Comparison of ENCODE assay signal across 11 cellular contexts in genomic region chr15:78374436-78375393, GRCh38. TPM values are rescaled to one million over a fixed set of nuclear protein-coding genes. Genes with fewer than 3 reads are reported as not detected.
A peak's percentile ranks its signal among the peaks of the same experiment; 100 is the strongest.
DNase-seq lines count a peak whose midpoint lies in the region; ATAC-seq and TF ChIP-seq lines count a peak whose summit lies in the region.
"Had no signal": no experiment of that assay in that cellular context is flagged by ENCODE, and none has a peak within 500 bp of the region (broad histone marks: within the 10 kb centered on the region; RNA-seq: fewer than 3 reads in every experiment).

No MANE protein-coding gene starts in this region.

- H3K4me1 Mint-ChIP-seq in activated CD8-positive, alpha-beta T cell treated with anti-CD3 and anti-CD28 coated beads for 36 hours (ENCODE audit: low read depth), result peaks cover 9% of the 10 kb centered on the region
- H3K4me1 Mint-ChIP-seq in nephron progenitor cell, result no peaks in the 10 kb centered on the region
- no peaks in the 10 kb centered on the region for H3K4me1 Mint-ChIP-seq in glutamatergic neuron (ENCODE audit: low read depth, unreplicated experiment)

- CTCF ChIA-PET in activated CD8-positive, alpha-beta T cell treated with anti-CD3 and anti-CD28 coated beads for 36 hours (lab: Charles Lee), result no interaction called here

- peak; percentile 84 for ATAC-seq in activated CD8-positive, alpha-beta T cell treated with anti-CD3 and anti-CD28 coated beads for 36 hours
- ATAC-seq in GM18511 (IDR thresholded peaks at IDR 0.05; ENCODE audit: unreplicated experiment), result no peak
- ATAC-seq: effector memory CD8-positive, alpha-beta T cell had no signal

- H3K27ac Mint-ChIP-seq in activated CD8-positive, alpha-beta T cell treated with anti-CD3 and anti-CD28 coated beads for 36 hours, result peak overlapping the region; percentile 40
- H3K27ac Mint-ChIP-seq in nephron progenitor cell (peak overlapping the region; percentile 25), glutamatergic neuron (ENCODE audit: unreplicated experiment) (no peak overlapping the region)
- H3K27ac Mint-ChIP-seq: effector memory CD8-positive, alpha-beta T cell had no signal

- DNase-seq in Daoy (ENCODE audit: low read depth), result peak; percentile 77
- DNase-seq in NCI-H2029 treated with DMSO at 0.1 percent for 48 hours (lab: John Stamatoyannopoulos, UW), result peak; percentile 19
- DNase-seq in activated CD8-positive, alpha-beta T cell treated with anti-CD3 and anti-CD28 coated beads for 36 hours, result peak; percentile 57
- DNase-seq in nephron progenitor cell, result no peak
- no peak for DNase-seq in NCI-H1417 treated with DMSO at 0.1 percent for 48 hours (lab: John Stamatoyannopoulos, UW)
- no peak for DNase-seq in NCI-H1048 (lab: John Stamatoyannopoulos, UW)
- DNase-seq in glutamatergic neuron, result no peak
- DNase-seq: activated T-cell treated with anti-CD3 and anti-CD28 coated beads, Interleukin-2, amount 50 U/mL, for 48 hours; effector memory CD8-positive, alpha-beta T cell; stimulated activated CD4-positive, alpha-beta T cell treated with anti-CD3 and anti-CD28 coated beads, Interleukin-4, amount 100 ng/mL, for 4 hours had no signal

- H3K27me3 Mint-ChIP-seq in activated CD8-positive, alpha-beta T cell treated with anti-CD3 and anti-CD28 coated beads for 36 hours, result peaks cover 1% of the 10 kb centered on the region
- H3K27me3 Mint-ChIP-seq in nephron progenitor cell (ENCODE audit: low read depth, poor library complexity) (peaks cover 33% of the 10 kb centered on the region), glutamatergic neuron (ENCODE audit: unreplicated experiment) (peaks cover 2% of the 10 kb centered on the region)

- no peak for TF ChIP-seq CTCF in activated CD8-positive, alpha-beta T cell treated with anti-CD3 and anti-CD28 coated beads for 36 hours (IDR thresholded peaks at IDR 0.05)
- TF ChIP-seq CTCF in nephron progenitor cell (IDR thresholded peaks at IDR 0.05), result no peak
- no peak for TF ChIP-seq CTCF in glutamatergic neuron (IDR thresholded peaks at IDR 0.05; ENCODE audit: partially characterized antibody, unreplicated experiment)

- POLR2A ChIA-PET in activated CD8-positive, alpha-beta T cell treated with anti-CD3 and anti-CD28 coated beads for 36 hours (lab: Charles Lee), result no interaction called here

- H3K4me3 Mint-ChIP-seq in activated CD8-positive, alpha-beta T cell treated with anti-CD3 and anti-CD28 coated beads for 36 hours, result no peak overlapping the region
- H3K4me3 Mint-ChIP-seq in nephron progenitor cell (no peak overlapping the region), glutamatergic neuron (ENCODE audit: unreplicated experiment) (no peak overlapping the region)
- H3K4me3 Mint-ChIP-seq: effector memory CD8-positive, alpha-beta T cell had no signal

- H3K9me3 Mint-ChIP-seq in activated CD8-positive, alpha-beta T cell treated with anti-CD3 and anti-CD28 coated beads for 36 hours, result no peaks in the 10 kb centered on the region
- H3K9me3 Mint-ChIP-seq in nephron progenitor cell (peaks cover 15% of the 10 kb centered on the region), glutamatergic neuron (ENCODE audit: unreplicated experiment) (no peaks in the 10 kb centered on the region)
- H3K9me3 Mint-ChIP-seq: effector memory CD8-positive, alpha-beta T cell had no signal

- intact Hi-C loops in activated CD8-positive, alpha-beta T cell treated with anti-CD3 and anti-CD28 coated beads for 36 hours (cut with micrococcal nuclease), result no loop called here

- no peaks in the 10 kb centered on the region for H3K36me3 Mint-ChIP-seq in activated CD8-positive, alpha-beta T cell treated with anti-CD3 and anti-CD28 coated beads for 36 hours (ENCODE audit: low read depth)
- H3K36me3 Mint-ChIP-seq in nephron progenitor cell (ENCODE audit: low read depth), result no peaks in the 10 kb centered on the region
- no peaks in the 10 kb centered on the region for H3K36me3 Mint-ChIP-seq in glutamatergic neuron (ENCODE audit: unreplicated experiment)

RNA-seq across cellular contexts. Expression of gene CRABP1, which starts 34.6 kb away (rescaled TPM):
- total RNA-seq in Daoy (2014; rRNA removed; shearing (Covaris generic)), result 0.23 and 2.2 TPM in 2 replicates
- under 1 TPM in 1 of 2 experiments, not detected in 1; 0.36 TPM for total RNA-seq in activated CD8-positive, alpha-beta T cell treated with anti-CD3 and anti-CD28 coated beads for 36 hours
- 314 TPM for total RNA-seq in glutamatergic neuron (ENCODE audit: unreplicated experiment)

Comparison
In these comparisons a context has a peak if more than half of its experiments do, and no peak if none do; other contexts are left out.
1. DNase-seq: peak in Daoy (single experiment), NCI-H2029 treated with DMSO at 0.1 percent for 48 hours (single experiment) and activated CD8-positive, alpha-beta T cell treated with anti-CD3 and anti-CD28 coated beads for 36 hours (single experiment); none in nephron progenitor cell (single experiment), NCI-H1417 treated with DMSO at 0.1 percent for 48 hours (single experiment), NCI-H1048 (single experiment) and glutamatergic neuron (single experiment).
2. RNA of gene CRABP1, which starts 34.6 kb away (total RNA-seq): 314 TPM in glutamatergic neuron (single experiment); 0.36 TPM in activated CD8-positive, alpha-beta T cell treated with anti-CD3 and anti-CD28 coated beads for 36 hours and 0.23 to 2.2 TPM in Daoy; every median in the first group is over 10 times any median in the second.